In the genomic region with DNA sequence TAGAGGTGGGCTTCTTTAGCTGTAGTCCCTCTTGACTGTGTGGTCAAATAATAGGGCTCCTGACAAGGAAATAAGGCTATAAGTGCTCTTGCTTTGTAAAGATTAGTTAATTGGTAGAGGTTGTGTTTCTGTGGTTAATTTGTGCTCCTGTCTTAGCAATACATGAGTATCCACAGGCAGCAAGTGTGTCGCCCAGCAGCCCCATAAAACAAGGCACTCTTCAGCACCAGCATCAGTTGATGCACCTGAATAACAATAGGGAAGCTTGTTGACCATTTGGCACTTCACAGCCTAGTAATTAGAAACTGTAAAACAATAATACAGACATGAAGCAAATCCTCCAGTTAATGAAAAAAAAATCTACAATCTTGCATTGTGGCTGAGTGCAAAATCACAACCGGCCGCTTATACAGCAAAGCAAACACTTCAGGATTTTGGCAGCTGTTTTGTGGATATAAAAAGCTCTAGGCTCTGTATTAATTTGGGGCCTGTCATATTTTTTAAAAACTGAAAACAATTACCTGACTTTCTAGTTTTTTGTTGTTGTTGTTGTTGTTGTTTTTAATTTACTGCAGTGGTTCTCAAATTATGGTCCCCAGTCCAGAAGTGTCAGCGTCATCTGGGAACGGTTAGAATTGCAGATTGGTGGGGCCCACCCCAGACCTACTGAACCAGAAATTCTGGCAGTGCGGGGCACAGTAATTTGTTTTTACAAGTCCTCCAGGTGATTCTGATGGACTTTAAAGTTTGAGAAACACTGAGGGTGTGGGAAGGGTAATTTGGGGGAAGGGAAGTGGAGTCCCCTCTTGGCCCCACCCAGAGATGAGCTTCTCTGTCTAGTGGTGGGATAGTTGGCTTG, we compare ENCODE assay signal across 17 cellular contexts. TPM values are rescaled to one million over a fixed set of nuclear protein-coding genes. Genes with fewer than 3 reads are reported as not detected.
DNase-seq lines count a peak whose midpoint lies in the region; ATAC-seq and TF ChIP-seq lines count a peak whose summit lies in the region.
"Had no signal": no experiment of that assay in that cellular context is flagged by ENCODE, and none has a peak within 500 bp of the region (broad histone marks: within the 10 kb centered on the region; RNA-seq: fewer than 3 reads in every experiment).

No MANE protein-coding gene starts in this region.

- H3K27ac ChIP-seq in A673 (ENCODE audit: low read depth, low read length, poor library complexity, severe bottlenecking) (peak overlapping the region; percentile 16), esophagus muscularis mucosa (replicated peaks in 1 of 4) (peak overlapping the region; percentile 31 to 58 (median 46)), aorta (ENCODE audit: low read depth in 1 of 2, low read length in 2 of 2) (no peak overlapping the region)

- CTCF ChIA-PET in A673 (lab: Charles Lee) = no interaction called here

- H3K36me3 ChIP-seq in A673 (ENCODE audit: insufficient read depth, low read length, poor library complexity, severe bottlenecking) = no peaks in the 10 kb centered on the region
- H3K36me3 ChIP-seq in esophagus muscularis mucosa = no peaks in the 10 kb centered on the region
- no peaks in the 10 kb centered on the region for H3K36me3 ChIP-seq in aorta (ENCODE audit: control insufficient read depth in 1 of 2, insufficient read depth in 2 of 2, low read length in 1 of 2)

- H3K4me1 ChIP-seq in A673 (ENCODE audit: insufficient read depth, low read length, poor library complexity, severe bottlenecking) (peaks cover 39% of the 10 kb centered on the region), esophagus muscularis mucosa (peaks cover 28 to 86% (median 72%) of the 10 kb centered on the region in 4 donors), aorta (ENCODE audit: control insufficient read depth in 1 of 2, insufficient read depth in 2 of 2, low read length in 2 of 2) (no peaks in the 10 kb centered on the region)

- intact Hi-C loops in A673 (cut with micrococcal nuclease; ENCODE audit: unreplicated experiment) = no loop called here
- intact Hi-C loops in esophagus muscularis mucosa (cut with DNase I) = no loop called here
- intact Hi-C loops in aorta (cut with DNase I) = no loop called here

- POLR2A ChIA-PET in A673 (lab: Charles Lee; ENCODE audit: low non-redundant PET) = interaction anchor here (0.6 kb wide), 1 partner anchor 16 kb away, joined by 4 read pairs; no protein-coding TSS in a partner anchor

- ATAC-seq in HG03469 (IDR thresholded peaks at IDR 0.05; ENCODE audit: unreplicated experiment) (no peak), aorta (ENCODE audit: low FRiP score) (no peak)
- ATAC-seq: activated CD4-positive, alpha-beta T cell treated with anti-CD3 and anti-CD28 coated beads for 36 hours; HCT116; T-cell had no signal

- H3K4me3 ChIP-seq in A673 (ENCODE audit: low read depth, low read length, poor library complexity, severe bottlenecking) (no peak overlapping the region), LNCaP clone FGC (ENCODE audit: low read depth, low read length) (no peak overlapping the region), esophagus muscularis mucosa (no peak overlapping the region), aorta (ENCODE audit: low read length in 2 of 2) (no peak overlapping the region)
- H3K4me3 ChIP-seq: K562, skin epidermis had no signal

- DNase-seq in A673 (ENCODE audit: low spot score) = no peak
- peak; percentile 19 for DNase-seq in LNCaP clone FGC (ENCODE audit: low read depth)
- peak; percentile 73 for DNase-seq in NCI-H2196 treated with DMSO at 0.1 percent for 48 hours (lab: John Stamatoyannopoulos, UW; ENCODE audit: unreplicated experiment)
- peak; percentile 17 for DNase-seq in esophagus muscularis mucosa (ENCODE audit: extremely low spot score)
- no peak for DNase-seq in T-helper 2 cell
- DNase-seq in activated effector memory CD4-positive, alpha-beta T cell treated with anti-CD3 and anti-CD28 coated beads, Interleukin-2, amount 50 U/mL, for 16 hours = no peak
- no peak for DNase-seq in aorta
- DNase-seq: activated CD4-positive, alpha-beta T cell treated with anti-CD3 and anti-CD28 coated beads for 36 hours; activated naive CD8-positive, alpha-beta T cell treated with anti-CD3 and anti-CD28 coated beads, Interleukin-2, amount 10 ng/mL, durations not matched to agents 7 days and 5 days; immature natural killer cell; midbrain; NCI-H226; T-cell had no signal

- H3K9me3 ChIP-seq in A673 (ENCODE audit: low read depth, low read length, poor library complexity, severe bottlenecking) (no peaks in the 10 kb centered on the region), esophagus muscularis mucosa (no peaks in the 10 kb centered on the region), aorta (ENCODE audit: control insufficient read depth, low read length) (peaks cover 2% of the 10 kb centered on the region)

- no peak for TF ChIP-seq EP300 in esophagus muscularis mucosa (IDR thresholded peaks at IDR 0.05)

- TF ChIP-seq CTCF in A673 (conservative IDR thresholded peaks at IDR 0.05; ENCODE audit: low read depth, low read length) (no peak), LNCaP clone FGC (IDR thresholded peaks at IDR 0.05; ENCODE audit: control insufficient read depth, extremely low read depth, insufficient read depth) (no peak), esophagus muscularis mucosa (IDR thresholded peaks at IDR 0.05) (no peak)

- BruUV-seq in A673 (replicated peaks; lab: Mats Ljungman, UMichigan) = no TSS peak

- TF ChIP-seq POLR2A in esophagus muscularis mucosa (IDR thresholded peaks at IDR 0.05; ENCODE audit: low read depth) = no peak

- H3K27me3 ChIP-seq in A673 (replicated peaks; ENCODE audit: insufficient read depth, low read depth, low read length, poor library complexity) (no peaks in the 10 kb centered on the region), esophagus muscularis mucosa (no peaks in the 10 kb centered on the region), aorta (ENCODE audit: control insufficient read depth in 1 of 2, insufficient read depth in 2 of 2, low read length in 1 of 2) (peaks cover 0 to under 1% of the 10 kb centered on the region in 2 donors)

- 70% methylated on average over 6 of the region's 6 CpGs for WGBS in esophagus muscularis mucosa
- 60 to 68% methylated on average over 6 of the region's 6 CpGs for WGBS in aorta, 2 donors

RNA-seq across cellular contexts. Expression of gene AUTS2, which starts 56.8 kb away (rescaled TPM):
- total RNA-seq in A673 (2021) (42.1 and 44.3 TPM in 2 replicates), esophagus muscularis mucosa (10 to 100 TPM; 18.5 to 44.9 (median 34.2) TPM), aorta (100 to 1,000 TPM in 1 of 2 donors, 10 to 100 TPM in 1; 89.1 to 102 TPM)
- polyA plus RNA-seq in aorta = 10 to 100 TPM in 1 of 2 donors, 1 to 10 TPM in 1; 3.9 to 24.8 TPM
- polyA plus RNA-seq: K562 had no signal

Comparison
In these comparisons a context has a peak if more than half of its experiments do, and no peak if none do; other contexts are left out.
1. DNase-seq: peak in LNCaP clone FGC (single experiment), NCI-H2196 treated with DMSO at 0.1 percent for 48 hours (single experiment) and esophagus muscularis mucosa (single experiment); none in A673 (single experiment), T-helper 2 cell (0 of 5), activated effector memory CD4-positive, alpha-beta T cell treated with anti-CD3 and anti-CD28 coated beads, Interleukin-2, amount 50 U/mL, for 16 hours (single experiment) and aorta (0 of 2).
2. H3K27ac ChIP-seq: peak in A673 (single experiment) and esophagus muscularis mucosa (4 of 4); none in aorta (0 of 2).